ENCODE assay signal across 9 cellular contexts in genomic region chr3:107035176-107035575, GRCh38.
"Had no signal": no experiment of that assay in that cellular context is flagged by ENCODE, and none has a peak within 500 bp of the region (broad histone marks: within the 10 kb centered on the region; RNA-seq: fewer than 3 reads in every experiment).

No MANE protein-coding gene starts in this region.

- H2AFZ ChIP-seq: GM23248 had no signal

- H3K27ac ChIP-seq: GM23248, HL-60 had no signal

- ATAC-seq: HepG2 had no signal

- H3K4me1 Mint-ChIP-seq: IgD-negative memory B cell had no signal

- H3K36me3 Mint-ChIP-seq: IgD-negative memory B cell had no signal

- DNase-seq: GM23248, H9, HCEC 1CT, KBM-7 had no signal

- H3K27ac Mint-ChIP-seq: H9, IgD-negative memory B cell had no signal

- FAIRE-seq: H1, H54, HepG2 had no signal

- H3K4me3 ChIP-seq: GM23248 had no signal

- H3K4me3 Mint-ChIP-seq: H9, IgD-negative memory B cell had no signal
